Comparison of ENCODE assay signal across 20 cellular contexts in the genomic region with DNA sequence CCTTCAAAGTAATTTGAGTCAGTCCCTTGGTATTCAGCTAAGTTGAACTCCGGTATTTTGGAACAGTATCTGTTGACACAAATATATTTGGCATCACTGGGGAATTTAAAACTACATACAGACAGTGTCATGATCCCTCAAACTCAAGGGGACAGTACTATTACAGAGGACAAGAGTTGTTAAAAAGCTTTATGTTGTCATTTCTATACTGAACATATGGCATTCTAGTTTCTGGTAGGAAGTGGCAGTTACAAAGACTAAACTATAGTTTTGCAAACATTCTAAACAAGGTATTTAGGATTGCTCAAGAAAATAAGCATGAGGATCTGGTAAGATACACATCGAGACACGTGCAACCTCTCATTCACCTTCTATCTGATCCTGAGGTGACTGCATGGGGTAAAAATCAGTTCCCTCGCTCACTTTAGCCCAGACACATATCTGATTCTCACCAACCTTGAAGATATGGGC. TPM values are rescaled to one million over a fixed set of nuclear protein-coding genes. Genes with fewer than 3 reads are reported as not detected.
DNase-seq lines count a peak whose midpoint lies in the region; ATAC-seq and TF ChIP-seq lines count a peak whose summit lies in the region.
"Had no signal": no experiment of that assay in that cellular context is flagged by ENCODE, and none has a peak within 500 bp of the region (broad histone marks: within the 10 kb centered on the region; RNA-seq: fewer than 3 reads in every experiment).

No MANE protein-coding gene starts in this region.

- DNase-seq in EH (ENCODE audit: low read depth) = peak; percentile 82
- DNase-seq in GM23338 (ENCODE audit: low spot score) = no peak
- DNase-seq in SK-N-SH = no peak
- DNase-seq in iris pigment epithelial cell (ENCODE audit: low read depth) = peak; percentile 52
- no peak for DNase-seq in H7
- DNase-seq in immature natural killer cell = no peak
- no peak for DNase-seq in stimulated activated CD4-positive, alpha-beta T cell treated with anti-CD3 and anti-CD28 coated beads, Interleukin-15, amount 100 ng/mL, for 24 hours
- DNase-seq: activated CD4-positive, alpha-beta T cell treated with anti-CD3 and anti-CD28 coated beads for 1 hour; activated CD8-positive, alpha-beta memory T cell treated with anti-CD3 and anti-CD28 coated beads, Interleukin-2, amount 50 U/mL, for 4 hours; activated naive CD4-positive, alpha-beta T cell treated with anti-CD3 and anti-CD28 coated beads, Interleukin-2, amount 50 U/mL, for 16 hours; effector CD8-positive, alpha-beta T cell; MG63; right cardiac atrium; stimulated activated CD4-positive, alpha-beta T cell treated with anti-CD3 and anti-CD28 coated beads, Interleukin-4, amount 100 ng/mL, for 1 hour; tibial artery had no signal

- H3K4me3 ChIP-seq in GM23338 = no peak overlapping the region
- H3K4me3 ChIP-seq in SK-N-SH (ENCODE audit: low read depth in 2 of 2, low read length in 1 of 2) = no peak overlapping the region
- H3K4me3 ChIP-seq in H7 (ENCODE audit: insufficient read depth, low read depth, low read length) = no peak overlapping the region
- H3K4me3 ChIP-seq: gastroesophageal sphincter, MG63, neural progenitor cell, tibial artery had no signal

- H3K4me3 Mint-ChIP-seq in GM23338 (no peak overlapping the region), immature natural killer cell (no peak overlapping the region)
- H3K4me3 Mint-ChIP-seq: memory B cell, neural progenitor cell had no signal

- no peak for ATAC-seq in GM23338
- ATAC-seq in GM21723 (IDR thresholded peaks at IDR 0.05; ENCODE audit: unreplicated experiment) = no peak
- ATAC-seq: gastroesophageal sphincter, HCT116, right cardiac atrium had no signal

- H3K27me3 Mint-ChIP-seq in GM23338 (ENCODE audit: insufficient read depth, low read depth, poor library complexity) = peaks cover 4% of the 10 kb centered on the region
- H3K27me3 Mint-ChIP-seq in immature natural killer cell (ENCODE audit: low read depth in 3 of 3) = peaks cover 0 to 2% (median 0%) of the 10 kb centered on the region in 3 donors
- H3K27me3 Mint-ChIP-seq: memory B cell had no signal

- H3K36me3 Mint-ChIP-seq in GM23338 (ENCODE audit: low read depth) (no peaks in the 10 kb centered on the region), immature natural killer cell (no peaks in the 10 kb centered on the region)
- H3K36me3 Mint-ChIP-seq: memory B cell, neural progenitor cell had no signal

- H3K27ac ChIP-seq in GM23338 (ENCODE audit: low read depth) (no peak overlapping the region), SK-N-SH (ENCODE audit: low read depth in 2 of 2, low read length in 1 of 2) (no peak overlapping the region)
- H3K27ac ChIP-seq: gastroesophageal sphincter, neural progenitor cell had no signal

- H3K9me3 ChIP-seq in SK-N-SH = no peaks in the 10 kb centered on the region
- H3K9me3 ChIP-seq: gastroesophageal sphincter, MG63, tibial artery had no signal

- POLR2A ChIA-PET in SK-N-SH (lab: Yijun Ruan, JAX) = no interaction called here

- no peaks in the 10 kb centered on the region for H3K36me3 ChIP-seq in GM23338 (ENCODE audit: insufficient read depth)
- H3K36me3 ChIP-seq in SK-N-SH (replicated peaks in 1 of 2; ENCODE audit: control insufficient read depth in 1 of 2, insufficient read depth in 2 of 2, low read length in 1 of 2) = no peaks in the 10 kb centered on the region
- H3K36me3 ChIP-seq in H7 (replicated peaks; ENCODE audit: control insufficient read depth, insufficient read depth, low read length) = no peaks in the 10 kb centered on the region
- H3K36me3 ChIP-seq: gastroesophageal sphincter, MG63, neural progenitor cell, tibial artery had no signal

- 61% methylated on average over 4 of the region's 4 CpGs for WGBS in SK-N-SH (ENCODE audit: low lambda C conversion rate)

- H3K9me2 ChIP-seq in GM23338 (ENCODE audit: insufficient read depth) = no peaks in the 10 kb centered on the region
- H3K9me2 ChIP-seq in SK-N-SH = no peaks in the 10 kb centered on the region

- TF ChIP-seq CTCF in GM23338 (conservative IDR thresholded peaks at IDR 0.05; ENCODE audit: low read depth in 2 of 2) (no peak), SK-N-SH (IDR thresholded peaks at IDR 0.05) (no peak)

- no peak overlapping the region for H3K27ac Mint-ChIP-seq in GM23338
- no peak overlapping the region for H3K27ac Mint-ChIP-seq in immature natural killer cell
- H3K27ac Mint-ChIP-seq: memory B cell, neural progenitor cell had no signal

- no peak for TF ChIP-seq RAD21 in SK-N-SH (IDR thresholded peaks at IDR 0.05; ENCODE audit: low read length)

- CTCF ChIA-PET in SK-N-SH (lab: Yijun Ruan, JAX) = interaction anchor here (0.8 to 1.7 kb wide), 2 partner anchors 51 to 69 kb away, joined by 3 read pairs; no protein-coding TSS in a partner anchor

- H3K9me3 Mint-ChIP-seq in GM23338 = no peaks in the 10 kb centered on the region
- no peaks in the 10 kb centered on the region for H3K9me3 Mint-ChIP-seq in immature natural killer cell
- H3K9me3 Mint-ChIP-seq: memory B cell, neural progenitor cell had no signal

- H4K20me1 ChIP-seq in GM23338 (replicated peaks; ENCODE audit: insufficient read depth) (no peaks in the 10 kb centered on the region), SK-N-SH (ENCODE audit: insufficient read depth) (no peaks in the 10 kb centered on the region)

- H3K4me1 ChIP-seq in GM23338 (ENCODE audit: insufficient read depth) (no peaks in the 10 kb centered on the region), SK-N-SH (ENCODE audit: control insufficient read depth in 1 of 2, insufficient read depth in 2 of 2, low read depth in 1 of 2, low read length in 1 of 2) (no peaks in the 10 kb centered on the region)
- H3K4me1 ChIP-seq: gastroesophageal sphincter, neural progenitor cell had no signal

- H3K4me1 Mint-ChIP-seq in GM23338 = peaks cover 3% of the 10 kb centered on the region; the same call in 1 of the 3 replicates
- H3K4me1 Mint-ChIP-seq in immature natural killer cell = no peaks in the 10 kb centered on the region

- no peaks in the 10 kb centered on the region for H3F3A ChIP-seq in GM23338 (replicated peaks; ENCODE audit: low read depth)
- H3F3A ChIP-seq in SK-N-SH (replicated peaks; ENCODE audit: insufficient read depth) = peaks cover 3% of the 10 kb centered on the region

- H3K79me2 ChIP-seq in GM23338 (replicated peaks; ENCODE audit: insufficient read depth) (no peaks in the 10 kb centered on the region), SK-N-SH (ENCODE audit: insufficient read depth) (no peaks in the 10 kb centered on the region)

- no peak overlapping the region for H3K9ac ChIP-seq in SK-N-SH
- H3K9ac ChIP-seq: neural progenitor cell had no signal

- TF ChIP-seq EP300 in SK-N-SH (IDR thresholded peaks at IDR 0.05; ENCODE audit: borderline replicate concordance in 1 of 2, low read depth in 1 of 2, low read length in 1 of 2) = no peak

- no peak overlapping the region for H3K4me2 ChIP-seq in GM23338
- H3K4me2 ChIP-seq in SK-N-SH = no peak overlapping the region
- H3K4me2 ChIP-seq: neural progenitor cell had no signal

- H2AFZ ChIP-seq in GM23338 (peak overlapping the region; percentile 79), SK-N-SH (ENCODE audit: low read depth) (no peak overlapping the region)
- H2AFZ ChIP-seq: neural progenitor cell had no signal

- H3K27me3 ChIP-seq in GM23338 (ENCODE audit: insufficient read depth) (no peaks in the 10 kb centered on the region), SK-N-SH (ENCODE audit: insufficient read depth) (no peaks in the 10 kb centered on the region), H7 (ENCODE audit: control insufficient read depth, insufficient read depth, low read length) (no peaks in the 10 kb centered on the region)
- H3K27me3 ChIP-seq: gastroesophageal sphincter, MG63, neural progenitor cell, tibial artery had no signal

TF ChIP-seq in GM23338, 12 proteins besides CTCF, POLR2A, EP300 and RAD21 (continues in another document):
- TF ChIP-seq ZNF331 (CRISPR knock-in tag; IDR thresholded peaks at IDR 0.05; ENCODE audit: low read depth) (no peak), NANOG (IDR thresholded peaks at IDR 0.05; ENCODE audit: borderline replicate concordance) (no peak), ZNF114 (CRISPR knock-in tag; IDR thresholded peaks at IDR 0.05) (no peak), JUNB (IDR thresholded peaks at IDR 0.05; ENCODE audit: unreplicated experiment) (no peak)
- TF ChIP-seq, protein P1, sequence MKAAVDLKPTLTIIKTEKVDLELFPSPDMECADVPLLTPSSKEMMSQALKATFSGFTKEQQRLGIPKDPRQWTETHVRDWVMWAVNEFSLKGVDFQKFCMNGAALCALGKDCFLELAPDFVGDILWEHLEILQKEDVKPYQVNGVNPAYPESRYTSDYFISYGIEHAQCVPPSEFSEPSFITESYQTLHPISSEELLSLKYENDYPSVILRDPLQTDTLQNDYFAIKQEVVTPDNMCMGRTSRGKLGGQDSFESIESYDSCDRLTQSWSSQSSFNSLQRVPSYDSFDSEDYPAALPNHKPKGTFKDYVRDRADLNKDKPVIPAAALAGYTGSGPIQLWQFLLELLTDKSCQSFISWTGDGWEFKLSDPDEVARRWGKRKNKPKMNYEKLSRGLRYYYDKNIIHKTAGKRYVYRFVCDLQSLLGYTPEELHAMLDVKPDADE (IDR thresholded peaks at IDR 0.05) = no peak

TF ChIP-seq in SK-N-SH, 30 proteins besides CTCF, POLR2A, EP300 and RAD21 (continues in another document):
- peak; percentile 36 for TF ChIP-seq TCF12 (IDR thresholded peaks at IDR 0.05)
- TF ChIP-seq, protein P2, sequence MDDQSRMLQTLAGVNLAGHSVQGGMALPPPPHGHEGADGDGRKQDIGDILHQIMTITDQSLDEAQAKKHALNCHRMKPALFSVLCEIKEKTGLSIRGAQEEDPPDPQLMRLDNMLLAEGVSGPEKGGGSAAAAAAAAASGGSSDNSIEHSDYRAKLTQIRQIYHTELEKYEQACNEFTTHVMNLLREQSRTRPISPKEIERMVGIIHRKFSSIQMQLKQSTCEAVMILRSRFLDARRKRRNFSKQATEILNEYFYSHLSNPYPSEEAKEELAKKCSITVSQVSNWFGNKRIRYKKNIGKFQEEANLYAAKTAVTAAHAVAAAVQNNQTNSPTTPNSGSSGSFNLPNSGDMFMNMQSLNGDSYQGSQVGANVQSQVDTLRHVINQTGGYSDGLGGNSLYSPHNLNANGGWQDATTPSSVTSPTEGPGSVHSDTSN (IDR thresholded peaks at IDR 0.05) = peak; percentile 57
- TF ChIP-seq FOXM1 (IDR thresholded peaks at IDR 0.05; ENCODE audit: low read depth) = no peak
- TF ChIP-seq JUND (IDR thresholded peaks at IDR 0.05) = peak; percentile 47
- TF ChIP-seq RCOR1 (IDR thresholded peaks at IDR 0.05; ENCODE audit: low read length) = no peak

RNA-seq across cellular contexts. Expression of a gene that starts 16.6 kb away (rescaled TPM):
- total RNA-seq in GM23338 (2014; rRNA removed; shearing (Covaris generic)) = 32.1 and 35.1 TPM in 2 replicates
- polyA plus RNA-seq in GM23338 (2016; fragmentation: Nextera tagmentation; extraction: Ambion mirVana) (19.6 and 20.8 TPM in 2 replicates), SK-N-SH (2012; rRNA removed) (8.7 and 10.0 TPM in 2 replicates), immature natural killer cell (1 to 10 TPM in 2 of 3 donors, under 1 TPM in 1; 0.32 to 1.6 (median 1.3) TPM)
- 12.3 and 13.0 TPM in 2 replicates for polyA plus RNA-seq in SK-N-SH (2012; cell fraction: cytosol; rRNA removed)
- 9.4 and 13.2 TPM in 2 replicates for polyA plus RNA-seq in SK-N-SH (2012; cell fraction: nucleus; rRNA removed)
- total RNA-seq in H7 (2014; rRNA removed; shearing (Covaris generic)) = 10.9 and 11.5 TPM in 2 replicates

Comparison
In these comparisons a context has a peak if more than half of its experiments do, and no peak if none do; other contexts are left out.
1. DNase-seq: peak in EH (single experiment) and iris pigment epithelial cell (single experiment); none in GM23338 (single experiment), SK-N-SH (single experiment), H7 (single experiment), immature natural killer cell (0 of 3) and stimulated activated CD4-positive, alpha-beta T cell treated with anti-CD3 and anti-CD28 coated beads, Interleukin-15, amount 100 ng/mL, for 24 hours (single experiment).